1 cellular context compared by ENCODE assay signal in the genomic region with DNA sequence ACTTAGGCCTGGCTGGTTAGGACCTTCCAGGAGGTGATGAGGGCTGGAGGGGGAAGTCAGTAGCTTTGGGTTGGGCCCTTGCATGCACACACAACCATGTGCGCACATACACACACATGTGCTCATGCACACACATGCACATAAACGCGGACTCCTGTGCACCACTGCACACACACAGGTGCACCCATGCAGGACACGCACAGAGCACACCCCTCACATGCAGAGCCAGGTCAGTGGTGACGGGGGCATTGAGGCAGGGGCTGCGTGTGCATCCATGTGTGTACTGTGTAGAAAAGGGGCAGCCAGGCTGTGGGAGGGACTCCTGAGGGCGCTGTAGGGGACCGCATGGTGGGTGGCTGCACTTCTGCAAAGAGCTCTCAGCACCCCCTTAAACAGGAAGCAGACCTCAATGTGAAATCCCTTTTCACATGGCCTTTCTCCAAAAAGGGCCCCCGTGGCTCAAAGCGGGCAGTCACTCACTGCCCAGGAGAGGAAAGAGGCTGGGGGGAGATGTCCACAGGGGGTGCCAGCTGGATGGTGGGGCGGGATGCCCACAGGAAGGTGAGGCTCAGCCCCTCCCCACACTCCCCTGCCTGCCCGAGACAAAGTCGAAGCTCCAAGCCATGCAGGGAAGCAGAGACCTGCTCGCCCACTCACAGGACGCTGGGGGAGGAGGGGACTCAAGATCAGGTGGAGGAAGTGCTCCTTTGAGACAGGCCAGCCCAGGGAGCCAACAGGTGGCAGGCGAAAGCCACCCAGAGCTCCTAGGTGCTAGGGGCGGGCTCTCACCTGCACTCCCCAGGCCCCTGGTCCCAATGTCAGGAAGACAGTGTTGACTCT.
TF ChIP-seq lines count a peak whose summit lies in the region.

No MANE protein-coding gene starts in this region.

TF ChIP-seq in GM12878, 131 proteins besides CTCF, POLR2A, EP300 and RAD21 (continued from another document):
- TF ChIP-seq, protein P1, sequence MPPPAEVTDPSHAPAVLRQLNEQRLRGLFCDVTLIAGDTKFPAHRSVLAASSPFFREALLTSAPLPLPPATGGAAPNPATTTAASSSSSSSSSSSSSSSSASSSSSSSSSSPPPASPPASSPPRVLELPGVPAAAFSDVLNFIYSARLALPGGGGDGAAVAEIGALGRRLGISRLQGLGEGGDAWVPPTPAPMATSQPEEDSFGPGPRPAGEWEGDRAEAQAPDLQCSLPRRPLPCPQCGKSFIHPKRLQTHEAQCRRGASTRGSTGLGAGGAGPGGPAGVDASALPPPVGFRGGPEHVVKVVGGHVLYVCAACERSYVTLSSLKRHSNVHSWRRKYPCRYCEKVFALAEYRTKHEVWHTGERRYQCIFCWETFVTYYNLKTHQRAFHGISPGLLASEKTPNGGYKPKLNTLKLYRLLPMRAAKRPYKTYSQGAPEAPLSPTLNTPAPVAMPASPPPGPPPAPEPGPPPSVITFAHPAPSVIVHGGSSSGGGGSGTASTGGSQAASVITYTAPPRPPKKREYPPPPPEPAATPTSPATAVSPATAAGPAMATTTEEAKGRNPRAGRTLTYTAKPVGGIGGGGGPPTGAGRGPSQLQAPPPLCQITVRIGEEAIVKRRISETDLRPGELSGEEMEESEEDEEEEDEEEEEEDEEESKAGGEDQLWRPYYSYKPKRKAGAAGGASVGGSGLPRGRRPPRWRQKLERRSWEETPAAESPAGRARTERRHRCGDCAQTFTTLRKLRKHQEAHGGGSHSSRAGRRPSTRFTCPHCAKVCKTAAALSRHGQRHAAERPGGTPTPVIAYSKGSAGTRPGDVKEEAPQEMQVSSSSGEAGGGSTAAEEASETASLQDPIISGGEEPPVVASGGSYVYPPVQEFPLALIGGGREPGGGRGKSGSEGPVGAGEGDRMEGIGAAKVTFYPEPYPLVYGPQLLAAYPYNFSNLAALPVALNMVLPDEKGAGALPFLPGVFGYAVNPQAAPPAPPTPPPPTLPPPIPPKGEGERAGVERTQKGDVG (CRISPR knock-in tag; IDR thresholded peaks at IDR 0.05) = no peak
- TF ChIP-seq ZBED1 (IDR thresholded peaks at IDR 0.05; ENCODE audit: borderline replicate concordance) (no peak), ZBTB40 (IDR thresholded peaks at IDR 0.05; ENCODE audit: borderline replicate concordance) (no peak), YBX1 (IDR thresholded peaks at IDR 0.05) (no peak), STAT3 (IDR thresholded peaks at IDR 0.05; ENCODE audit: low read depth, low read length) (no peak), PAX8 (IDR thresholded peaks at IDR 0.05) (no peak), TCF3 (IDR thresholded peaks at IDR 0.05; ENCODE audit: borderline replicate concordance, insufficient read depth, low read depth, low read length) (no peak), KLF5 (IDR thresholded peaks at IDR 0.05; ENCODE audit: partially characterized antibody) (no peak)
- TF ChIP-seq, protein P2, sequence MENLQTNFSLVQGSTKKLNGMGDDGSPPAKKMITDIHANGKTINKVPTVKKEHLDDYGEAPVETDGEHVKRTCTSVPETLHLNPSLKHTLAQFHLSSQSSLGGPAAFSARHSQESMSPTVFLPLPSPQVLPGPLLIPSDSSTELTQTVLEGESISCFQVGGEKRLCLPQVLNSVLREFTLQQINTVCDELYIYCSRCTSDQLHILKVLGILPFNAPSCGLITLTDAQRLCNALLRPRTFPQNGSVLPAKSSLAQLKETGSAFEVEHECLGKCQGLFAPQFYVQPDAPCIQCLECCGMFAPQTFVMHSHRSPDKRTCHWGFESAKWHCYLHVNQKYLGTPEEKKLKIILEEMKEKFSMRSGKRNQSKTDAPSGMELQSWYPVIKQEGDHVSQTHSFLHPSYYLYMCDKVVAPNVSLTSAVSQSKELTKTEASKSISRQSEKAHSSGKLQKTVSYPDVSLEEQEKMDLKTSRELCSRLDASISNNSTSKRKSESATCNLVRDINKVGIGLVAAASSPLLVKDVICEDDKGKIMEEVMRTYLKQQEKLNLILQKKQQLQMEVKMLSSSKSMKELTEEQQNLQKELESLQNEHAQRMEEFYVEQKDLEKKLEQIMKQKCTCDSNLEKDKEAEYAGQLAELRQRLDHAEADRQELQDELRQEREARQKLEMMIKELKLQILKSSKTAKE (IDR thresholded peaks at IDR 0.05; ENCODE audit: low read depth, poor library complexity, severe bottlenecking) = no peak
